26 cellular contexts compared by ENCODE assay signal in genomic region chr1:51855624-51856023, GRCh38.
"Had no signal": no experiment of that assay in that cellular context is flagged by ENCODE, and none has a peak within 500 bp of the region (broad histone marks: within the 10 kb centered on the region; RNA-seq: fewer than 3 reads in every experiment).

No MANE protein-coding gene starts in this region.

- DNase-seq: cortex of kidney; effector CD8-positive, alpha-beta T cell; effector memory CD8-positive, alpha-beta T cell; endodermal cell; erythroblast; esophagus squamous epithelium; foreskin fibroblast; foreskin melanocyte; gastrocnemius medialis; glutamatergic neuron; head of caudate nucleus; heart right ventricle; hippocampal formation; left cardiac atrium; left ventricle myocardium superior; lower lobe of right lung; mesenchymal stem cell; mucosa of descending colon; naive B cell; naive thymus-derived CD8-positive, alpha-beta T cell had no signal

- H3K27me3 ChIP-seq: esophagus squamous epithelium, gastrocnemius medialis, heart right ventricle, left lung had no signal

- ATAC-seq: effector memory CD8-positive, alpha-beta T cell; esophagus mucosa; gastrocnemius medialis; heart right ventricle; left cardiac atrium; left lung; left ventricle myocardium superior; lower lobe of right lung; mucosa of descending colon; naive thymus-derived CD8-positive, alpha-beta T cell had no signal

- H3K4me3 ChIP-seq: esophagus squamous epithelium, gastrocnemius medialis, heart right ventricle, left lung, lower lobe of right lung, mucosa of descending colon had no signal

- H3K9me3 ChIP-seq: esophagus squamous epithelium, gastrocnemius medialis, heart right ventricle, left lung, lower lobe of right lung, mucosa of descending colon had no signal

- FAIRE-seq: endometrium, islet of Langerhans, keratinocyte had no signal

- H3K27ac ChIP-seq: epithelial cell of prostate, esophagus squamous epithelium, gastrocnemius medialis, heart right ventricle, left lung, lower lobe of right lung had no signal

- H3K4me1 ChIP-seq: left lung, lower lobe of right lung had no signal

- H3K36me3 ChIP-seq: gastrocnemius medialis had no signal
